ENCODE assay signal across 2 cellular contexts in the genomic region with DNA sequence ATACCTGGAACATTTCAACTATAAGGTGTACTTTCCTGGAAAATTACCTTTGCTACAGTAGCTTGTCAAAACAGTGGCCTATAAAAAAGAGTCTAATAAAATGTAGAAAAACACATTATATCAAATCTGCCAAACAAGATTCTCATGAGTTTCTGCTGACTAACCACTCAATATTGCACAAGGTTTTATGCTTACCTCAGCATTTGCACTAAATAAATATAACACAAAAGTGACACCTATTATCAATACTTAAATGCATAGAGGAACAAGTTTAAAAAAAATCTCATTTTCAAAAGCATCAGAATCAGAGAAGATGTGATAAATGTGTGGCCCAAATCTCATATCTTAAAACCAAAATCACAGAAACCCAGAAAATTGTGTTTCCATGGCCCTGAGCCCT.
TF ChIP-seq lines count a peak whose summit lies in the region.

No MANE protein-coding gene starts in this region.

TF ChIP-seq in A549, 52 proteins besides CTCF, POLR2A, EP300 and RAD21:
- TF ChIP-seq, protein P1, sequence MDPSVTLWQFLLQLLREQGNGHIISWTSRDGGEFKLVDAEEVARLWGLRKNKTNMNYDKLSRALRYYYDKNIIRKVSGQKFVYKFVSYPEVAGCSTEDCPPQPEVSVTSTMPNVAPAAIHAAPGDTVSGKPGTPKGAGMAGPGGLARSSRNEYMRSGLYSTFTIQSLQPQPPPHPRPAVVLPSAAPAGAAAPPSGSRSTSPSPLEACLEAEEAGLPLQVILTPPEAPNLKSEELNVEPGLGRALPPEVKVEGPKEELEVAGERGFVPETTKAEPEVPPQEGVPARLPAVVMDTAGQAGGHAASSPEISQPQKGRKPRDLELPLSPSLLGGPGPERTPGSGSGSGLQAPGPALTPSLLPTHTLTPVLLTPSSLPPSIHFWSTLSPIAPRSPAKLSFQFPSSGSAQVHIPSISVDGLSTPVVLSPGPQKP (IDR thresholded peaks at IDR 0.05; ENCODE audit: low read depth, low read length), result no peak
- TF ChIP-seq TP53 (CRISPR knock-in tag; IDR thresholded peaks at IDR 0.05) (no peak), MAFK (IDR thresholded peaks at IDR 0.05; ENCODE audit: partially characterized antibody) (peak; percentile 80), KDM1A (IDR thresholded peaks at IDR 0.05; ENCODE audit: low read depth) (no peak)
TF ChIP-seq in A549: peak in this region for 1.

TF ChIP-seq in K562, 482 proteins besides CTCF, POLR2A, EP300 and RAD21 (continued from another document):
- TF ChIP-seq, protein P2, sequence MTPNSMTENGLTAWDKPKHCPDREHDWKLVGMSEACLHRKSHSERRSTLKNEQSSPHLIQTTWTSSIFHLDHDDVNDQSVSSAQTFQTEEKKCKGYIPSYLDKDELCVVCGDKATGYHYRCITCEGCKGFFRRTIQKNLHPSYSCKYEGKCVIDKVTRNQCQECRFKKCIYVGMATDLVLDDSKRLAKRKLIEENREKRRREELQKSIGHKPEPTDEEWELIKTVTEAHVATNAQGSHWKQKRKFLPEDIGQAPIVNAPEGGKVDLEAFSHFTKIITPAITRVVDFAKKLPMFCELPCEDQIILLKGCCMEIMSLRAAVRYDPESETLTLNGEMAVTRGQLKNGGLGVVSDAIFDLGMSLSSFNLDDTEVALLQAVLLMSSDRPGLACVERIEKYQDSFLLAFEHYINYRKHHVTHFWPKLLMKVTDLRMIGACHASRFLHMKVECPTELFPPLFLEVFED (CRISPR knock-in tag; conservative IDR thresholded peaks at IDR 0.05), result no peak
- TF ChIP-seq ZNF316 (IDR thresholded peaks at IDR 0.05) (peak; percentile 42; the same call in 1 of the 2 replicates), MAFK (IDR thresholded peaks at IDR 0.05; ENCODE audit: low read length) (peak; percentile 81), ZNF324 (CRISPR knock-in tag; IDR thresholded peaks at IDR 0.05) (no peak), SAFB2 (IDR thresholded peaks at IDR 0.05; ENCODE audit: borderline replicate concordance, low read depth, low read length, severe bottlenecking) (no peak)
